1 cellular context compared by ENCODE assay signal in the genomic region with DNA sequence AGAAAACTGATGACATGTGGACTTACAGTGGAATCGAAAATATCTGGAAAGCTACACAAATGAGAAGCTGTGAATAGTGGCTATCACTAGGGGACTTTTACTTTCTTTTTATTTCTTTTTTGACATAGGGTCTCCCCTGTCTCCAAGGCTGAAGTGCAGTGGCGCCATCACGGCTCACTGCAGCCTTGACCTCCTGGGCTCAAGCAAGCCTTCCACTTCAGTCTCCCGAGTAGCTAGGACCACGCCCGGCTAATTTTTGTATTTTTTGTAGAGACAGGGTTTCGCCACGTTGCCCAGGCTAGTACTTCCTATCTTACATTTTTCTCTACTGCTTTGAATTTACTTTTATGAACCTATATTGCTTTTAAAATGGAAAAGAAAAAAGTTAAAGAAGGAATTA.
TF ChIP-seq lines count a peak whose summit lies in the region.

No MANE protein-coding gene starts in this region.

TF ChIP-seq in K562, 482 proteins besides CTCF, POLR2A, EP300 and RAD21:
- TF ChIP-seq, protein P1, sequence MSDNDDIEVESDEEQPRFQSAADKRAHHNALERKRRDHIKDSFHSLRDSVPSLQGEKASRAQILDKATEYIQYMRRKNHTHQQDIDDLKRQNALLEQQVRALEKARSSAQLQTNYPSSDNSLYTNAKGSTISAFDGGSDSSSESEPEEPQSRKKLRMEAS (CRISPR knock-in tag; IDR thresholded peaks at IDR 0.05) = no peak
- TF ChIP-seq, protein P2, sequence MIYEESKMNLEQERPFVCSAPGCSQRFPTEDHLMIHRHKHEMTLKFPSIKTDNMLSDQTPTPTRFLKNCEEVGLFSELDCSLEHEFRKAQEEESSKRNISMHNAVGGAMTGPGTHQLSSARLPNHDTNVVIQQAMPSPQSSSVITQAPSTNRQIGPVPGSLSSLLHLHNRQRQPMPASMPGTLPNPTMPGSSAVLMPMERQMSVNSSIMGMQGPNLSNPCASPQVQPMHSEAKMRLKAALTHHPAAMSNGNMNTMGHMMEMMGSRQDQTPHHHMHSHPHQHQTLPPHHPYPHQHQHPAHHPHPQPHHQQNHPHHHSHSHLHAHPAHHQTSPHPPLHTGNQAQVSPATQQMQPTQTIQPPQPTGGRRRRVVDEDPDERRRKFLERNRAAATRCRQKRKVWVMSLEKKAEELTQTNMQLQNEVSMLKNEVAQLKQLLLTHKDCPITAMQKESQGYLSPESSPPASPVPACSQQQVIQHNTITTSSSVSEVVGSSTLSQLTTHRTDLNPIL (CRISPR knock-in tag; IDR thresholded peaks at IDR 0.05) = no peak
- TF ChIP-seq ZNF24 (IDR thresholded peaks at IDR 0.05) (no peak), ZNF785 (CRISPR knock-in tag; IDR thresholded peaks at IDR 0.05) (no peak), BACH1 (tag; IDR thresholded peaks at IDR 0.05) (no peak), NCOA2 (IDR thresholded peaks at IDR 0.05; ENCODE audit: partially characterized antibody in 2 of 2) (no peak)
